In genomic region chr13:99617474-99618255, GRCh38 we compare ENCODE assay signal across 8 cellular contexts. TPM values are rescaled to one million over a fixed set of nuclear protein-coding genes. Genes with fewer than 3 reads are reported as not detected.
A peak's percentile ranks its signal among the peaks of the same experiment; 100 is the strongest.
DNase-seq lines count a peak whose midpoint lies in the region; ATAC-seq and TF ChIP-seq lines count a peak whose summit lies in the region.

No MANE protein-coding gene starts in this region.

- H3K27ac ChIP-seq in SK-N-SH (ENCODE audit: low read depth in 2 of 2, low read length in 1 of 2), result no peak overlapping the region

- no peaks in the 10 kb centered on the region for H3K9me2 ChIP-seq in SK-N-SH

- ATAC-seq in HG03159 (IDR thresholded peaks at IDR 0.05; ENCODE audit: unreplicated experiment) (peak; percentile 66), HG02840 (IDR thresholded peaks at IDR 0.05; ENCODE audit: low FRiP score, unreplicated experiment) (no peak)

- H3F3A ChIP-seq in SK-N-SH (replicated peaks; ENCODE audit: insufficient read depth), result no peaks in the 10 kb centered on the region

- POLR2A ChIA-PET in SK-N-SH (lab: Yijun Ruan, JAX), result no interaction called here

- DNase-seq in NCI-H82 (lab: John Stamatoyannopoulos, UW), result peak; percentile 70
- no peak for DNase-seq in NCI-H82 treated with DMSO at 0.1 percent for 48 hours (lab: John Stamatoyannopoulos, UW; ENCODE audit: unreplicated experiment)
- DNase-seq in SK-N-SH, result peak; percentile 35
- peak; percentile 49 for DNase-seq in fibroblast of the aortic adventitia (ENCODE audit: low read depth)
- peak in 8 of 10 donors; percentile 41 to 89 (median 60) for DNase-seq in posterior cingulate gyrus
- DNase-seq in T-helper 1 cell, result no peak

- H3K79me2 ChIP-seq in SK-N-SH (ENCODE audit: insufficient read depth), result no peaks in the 10 kb centered on the region

- no peak overlapping the region for H3K9ac ChIP-seq in SK-N-SH

- H2AFZ ChIP-seq in SK-N-SH (ENCODE audit: low read depth), result no peak overlapping the region

- 72% methylated on average over 11 of the region's 11 CpGs for WGBS in SK-N-SH (ENCODE audit: low lambda C conversion rate)

- CTCF ChIA-PET in SK-N-SH (lab: Yijun Ruan, JAX), result interaction anchor here (0.7 kb wide), 1 partner anchor 178 kb away, joined by 3 read pairs; no protein-coding TSS in a partner anchor

- no peaks in the 10 kb centered on the region for H3K4me1 ChIP-seq in SK-N-SH (ENCODE audit: control insufficient read depth in 1 of 2, insufficient read depth in 2 of 2, low read depth in 1 of 2, low read length in 1 of 2)

- no peak overlapping the region for H3K4me2 ChIP-seq in SK-N-SH

- intact Hi-C loops in posterior cingulate gyrus (cut with DNase I), result no loop called here

- TF ChIP-seq RAD21 in SK-N-SH (IDR thresholded peaks at IDR 0.05; ENCODE audit: low read length), result peak; percentile 72

- no peak for TF ChIP-seq EP300 in SK-N-SH (IDR thresholded peaks at IDR 0.05; ENCODE audit: borderline replicate concordance in 1 of 2, low read depth in 1 of 2, low read length in 1 of 2)

- TF ChIP-seq CTCF in SK-N-SH (IDR thresholded peaks at IDR 0.05), result peak; percentile 69
- peak; percentile 69 for TF ChIP-seq CTCF in fibroblast of the aortic adventitia (IDR thresholded peaks at IDR 0.05; ENCODE audit: insufficient read depth, low read length)

- no peaks in the 10 kb centered on the region for H3K9me3 ChIP-seq in SK-N-SH

- no peaks in the 10 kb centered on the region for H4K20me1 ChIP-seq in SK-N-SH (ENCODE audit: insufficient read depth)

- no peaks in the 10 kb centered on the region for H3K27me3 ChIP-seq in SK-N-SH (ENCODE audit: insufficient read depth)

- H3K4me3 ChIP-seq in SK-N-SH (ENCODE audit: low read depth in 2 of 2, low read length in 1 of 2) (peak overlapping the region in 1 of 2 experiments; percentile 16; a peak in 1 of 4 replicates), fibroblast of the aortic adventitia (ENCODE audit: low read depth, low read length) (no peak overlapping the region)

- no peaks in the 10 kb centered on the region for H3K36me3 ChIP-seq in SK-N-SH (replicated peaks in 1 of 2; ENCODE audit: control insufficient read depth in 1 of 2, insufficient read depth in 2 of 2, low read length in 1 of 2)

TF ChIP-seq in SK-N-SH, 30 proteins besides CTCF, POLR2A, EP300 and RAD21:
- TF ChIP-seq SMC3 (IDR thresholded peaks at IDR 0.05; ENCODE audit: low read depth, low read length) (peak; percentile 59), TAF1 (IDR thresholded peaks at IDR 0.05; ENCODE audit: borderline replicate concordance, low read depth, low read length) (no peak)

RNA-seq across cellular contexts. Expression of gene CLYBL, which starts 11.2 kb away (rescaled TPM):
- polyA plus RNA-seq in SK-N-SH (2012; rRNA removed), result 4.7 and 6.3 TPM in 2 replicates
- 5.5 and 6.3 TPM in 2 replicates for polyA plus RNA-seq in SK-N-SH (2012; cell fraction: cytosol; rRNA removed)
- 5.0 and 7.8 TPM in 2 replicates for polyA plus RNA-seq in SK-N-SH (2012; cell fraction: nucleus; rRNA removed)
- total RNA-seq in fibroblast of the aortic adventitia (ENCODE audit: low replicate concordance), result 1.8 and 2.1 TPM in 2 replicates

Comparison
In these comparisons a context has a peak if more than half of its experiments do, and no peak if none do; other contexts are left out.
1. DNase-seq: peak in NCI-H82 (single experiment), SK-N-SH (single experiment), fibroblast of the aortic adventitia (single experiment) and posterior cingulate gyrus (8 of 10); none in NCI-H82 treated with DMSO at 0.1 percent for 48 hours (single experiment) and T-helper 1 cell (0 of 5).